10 cellular contexts compared by ENCODE assay signal in the genomic region with DNA sequence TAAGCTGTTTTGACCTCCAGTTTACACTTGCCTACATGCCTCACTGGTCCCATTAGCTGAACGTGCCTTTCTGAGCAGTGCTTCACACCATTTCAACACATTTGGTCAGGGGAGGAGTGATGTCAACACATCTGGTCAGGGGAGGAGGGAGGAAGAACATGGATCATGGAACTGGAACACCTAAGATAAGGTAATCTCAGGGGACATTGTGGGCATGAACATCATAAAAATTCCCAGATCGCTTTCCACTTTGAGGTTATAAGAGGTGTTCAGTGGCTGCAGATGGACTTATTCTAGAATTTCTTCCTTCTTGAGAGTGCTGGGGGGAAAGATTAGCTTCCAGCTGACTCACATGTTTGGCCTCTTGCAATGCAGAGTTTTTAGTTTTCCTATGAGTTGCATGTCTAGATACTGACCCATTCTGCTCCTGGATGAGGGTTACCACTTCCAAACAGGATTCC. TPM values are rescaled to one million over a fixed set of nuclear protein-coding genes. Genes with fewer than 3 reads are reported as not detected.
DNase-seq lines count a peak whose midpoint lies in the region; ATAC-seq and TF ChIP-seq lines count a peak whose summit lies in the region.
"Had no signal": no experiment of that assay in that cellular context is flagged by ENCODE, and none has a peak within 500 bp of the region (broad histone marks: within the 10 kb centered on the region; RNA-seq: fewer than 3 reads in every experiment).

No MANE protein-coding gene starts in this region.

- DNase-seq in CD14-positive monocyte (ENCODE audit: low spot score) = no peak
- peak; percentile 64 to 82 for DNase-seq in cardiac fibroblast (ENCODE audit: low read depth in 2 of 2)
- no peak for DNase-seq in naive thymus-derived CD4-positive, alpha-beta T cell
- DNase-seq in NCI-H2081 treated with DMSO at 0.1 percent for 48 hours (lab: John Stamatoyannopoulos, UW) = no peak
- DNase-seq in 8988T = no peak
- DNase-seq: stimulated activated CD4-positive, alpha-beta T cell treated with anti-CD3 and anti-CD28 coated beads, Interleukin-15, amount 100 ng/mL, for 24 hours had no signal

- no peak for ATAC-seq in naive thymus-derived CD4-positive, alpha-beta T cell
- ATAC-seq in GM18861 (IDR thresholded peaks at IDR 0.05; ENCODE audit: unreplicated experiment) (no peak), HG03159 (IDR thresholded peaks at IDR 0.05; ENCODE audit: unreplicated experiment) (no peak)
- ATAC-seq: gastroesophageal sphincter had no signal

- H3K36me3 ChIP-seq in naive thymus-derived CD4-positive, alpha-beta T cell (ENCODE audit: control insufficient read depth in 2 of 3, insufficient read depth in 3 of 3, low read length in 3 of 3) = peaks cover 0 to 3% (median 0%) of the 10 kb centered on the region in 3 experiments
- H3K36me3 ChIP-seq: gastroesophageal sphincter had no signal

- peaks cover 7 to 20% of the 10 kb centered on the region in 2 donors for H3K4me1 ChIP-seq in naive thymus-derived CD4-positive, alpha-beta T cell (ENCODE audit: control insufficient read depth in 2 of 2, insufficient read depth in 2 of 2, low read length in 2 of 2)

- TF ChIP-seq CTCF in CD14-positive monocyte (IDR thresholded peaks at IDR 0.05) (no peak), cardiac fibroblast (IDR thresholded peaks at IDR 0.05; ENCODE audit: low read depth, low read length) (no peak)

- H3K27ac ChIP-seq in naive thymus-derived CD4-positive, alpha-beta T cell (ENCODE audit: low read depth, low read length) = no peak overlapping the region

- intact Hi-C loops in CD14-positive monocyte (cut with micrococcal nuclease) = loop anchor here in 1 of 2 donors (10.0 kb wide), 1 partner anchor 272 kb away; a partner anchor contains a TSS
- intact Hi-C loops in naive thymus-derived CD4-positive, alpha-beta T cell (cut with micrococcal nuclease) = loop anchor here (2.0 to 10.0 kb wide), 8 partner anchors 22 to 1868 kb away; a partner anchor contains a TSS

- H3K27ac Mint-ChIP-seq in CD14-positive monocyte (peak overlapping the region; percentile 92 to 98 (median 96)), IgD-negative memory B cell (no peak overlapping the region)
- H3K27ac Mint-ChIP-seq in naive thymus-derived CD4-positive, alpha-beta T cell = peak overlapping the region in 8 of 9 donors; percentile 1 to 91 (median 54)

- no peaks in the 10 kb centered on the region for H3K9me3 ChIP-seq in naive thymus-derived CD4-positive, alpha-beta T cell (ENCODE audit: control insufficient read depth in 2 of 3, low read length in 3 of 3)
- H3K9me3 ChIP-seq: gastroesophageal sphincter had no signal

- H3K36me3 Mint-ChIP-seq in CD14-positive monocyte = peaks cover 23 to 28% of the 10 kb centered on the region in 2 donors
- H3K36me3 Mint-ChIP-seq in IgD-negative memory B cell = peaks cover 2% of the 10 kb centered on the region
- peaks cover 0 to 5% (median 0%) of the 10 kb centered on the region in 5 donors for H3K36me3 Mint-ChIP-seq in naive thymus-derived CD4-positive, alpha-beta T cell

- H3K4me3 ChIP-seq in cardiac fibroblast (replicated peaks in 1 of 2; ENCODE audit: low read depth in 2 of 2, low read length in 2 of 2) = peak overlapping the region; percentile 2 to 38
- H3K4me3 ChIP-seq in naive thymus-derived CD4-positive, alpha-beta T cell (ENCODE audit: low read length) = no peak overlapping the region

- CTCF ChIA-PET in naive thymus-derived CD4-positive, alpha-beta T cell (lab: Charles Lee) = no interaction called here

- no peaks in the 10 kb centered on the region for H3K27me3 ChIP-seq in naive thymus-derived CD4-positive, alpha-beta T cell (ENCODE audit: control insufficient read depth in 2 of 2, insufficient read depth in 2 of 2, low read length in 2 of 2)
- H3K27me3 ChIP-seq: gastroesophageal sphincter had no signal

- H3K4me3 Mint-ChIP-seq in CD14-positive monocyte = peak overlapping the region; percentile 78 to 100
- H3K4me3 Mint-ChIP-seq in IgD-negative memory B cell = peak overlapping the region; percentile 13 to 97 (median 88)
- peak overlapping the region in 7 of 10 donors; percentile 45 to 99 (median 86) for H3K4me3 Mint-ChIP-seq in naive thymus-derived CD4-positive, alpha-beta T cell

- H3K9me3 Mint-ChIP-seq in CD14-positive monocyte (peaks cover 0 to 1% (median 0%) of the 10 kb centered on the region in 7 donors), IgD-negative memory B cell (no peaks in the 10 kb centered on the region)
- peaks cover 0 to 2% (median 0%) of the 10 kb centered on the region in 11 donors for H3K9me3 Mint-ChIP-seq in naive thymus-derived CD4-positive, alpha-beta T cell

- POLR2A ChIA-PET in naive thymus-derived CD4-positive, alpha-beta T cell (lab: Charles Lee) = no interaction called here

- H3K4me1 Mint-ChIP-seq in CD14-positive monocyte = peaks cover 71% of the 10 kb centered on the region
- peaks cover 7 to 25% (median 22%) of the 10 kb centered on the region in 3 donors for H3K4me1 Mint-ChIP-seq in IgD-negative memory B cell
- H3K4me1 Mint-ChIP-seq in naive thymus-derived CD4-positive, alpha-beta T cell = peaks cover 29 to 50% (median 42%) of the 10 kb centered on the region in 7 donors

- H3K27me3 Mint-ChIP-seq in CD14-positive monocyte (ENCODE audit: low read depth in 3 of 3) = peaks cover 0 to 2% (median 0%) of the 10 kb centered on the region in 3 donors
- no peaks in the 10 kb centered on the region for H3K27me3 Mint-ChIP-seq in IgD-negative memory B cell
- H3K27me3 Mint-ChIP-seq in naive thymus-derived CD4-positive, alpha-beta T cell = no peaks in the 10 kb centered on the region

RNA-seq across cellular contexts. Expression of a gene that starts 2.0 kb away (rescaled TPM):
- polyA plus RNA-seq in CD14-positive monocyte (10 to 100 TPM; 34.5 to 35.8 TPM), IgD-negative memory B cell (10.4 TPM)
- 10 to 100 TPM; 22.1 to 55.6 (median 25.6) TPM for total RNA-seq in naive thymus-derived CD4-positive, alpha-beta T cell
- polyA plus RNA-seq in naive thymus-derived CD4-positive, alpha-beta T cell = 10 to 100 TPM in 1 of 2 donors, 1 to 10 TPM in 1; 9.3 to 11.7 TPM

Comparison
In these comparisons a context has a peak if more than half of its experiments do, and no peak if none do; other contexts are left out.
1. DNase-seq: peak in cardiac fibroblast (2 of 2); none in CD14-positive monocyte (single experiment), naive thymus-derived CD4-positive, alpha-beta T cell (0 of 9), NCI-H2081 treated with DMSO at 0.1 percent for 48 hours (single experiment) and 8988T (single experiment).
2. H3K27ac Mint-ChIP-seq: peak in CD14-positive monocyte (7 of 7) and naive thymus-derived CD4-positive, alpha-beta T cell (8 of 9); none in IgD-negative memory B cell (0 of 3).
3. Peak in every context shown above with its lines, with median percentiles within 50 percentile points of each other: H3K4me3 Mint-ChIP-seq.